Comparison of ENCODE assay signal across 18 cellular contexts in genomic region chr12:26730546-26731085, GRCh38.
DNase-seq lines count a peak whose midpoint lies in the region; FAIRE-seq and TF ChIP-seq lines count a peak whose summit lies in the region.
"Had no signal": no experiment of that assay in that cellular context is flagged by ENCODE, and none has a peak within 500 bp of the region (broad histone marks: within the 10 kb centered on the region; RNA-seq: fewer than 3 reads in every experiment).

No MANE protein-coding gene starts in this region.

- H3K27ac ChIP-seq in OCI-LY3 (ENCODE audit: low read length), result peak overlapping the region; percentile 91
- H3K27ac ChIP-seq: A549, C4-2B, HL-60 had no signal

- peak overlapping the region; percentile 79 for H3K4me2 ChIP-seq in OCI-LY3 (ENCODE audit: low read length)
- H3K4me2 ChIP-seq: A549 had no signal

- TF ChIP-seq CTCF in OCI-LY3 (IDR thresholded peaks at IDR 0.05; ENCODE audit: low read depth, low read length), result no peak

- H3K27me3 ChIP-seq in OCI-LY3 (ENCODE audit: low read depth, low read length), result no peaks in the 10 kb centered on the region
- H3K27me3 ChIP-seq: BE2C had no signal

- H3K9me3 ChIP-seq in OCI-LY3 (ENCODE audit: insufficient read depth, low read length), result no peaks in the 10 kb centered on the region
- H3K9me3 ChIP-seq: A549, BE2C had no signal

- H2AFZ ChIP-seq in OCI-LY3 (ENCODE audit: low read depth, low read length), result no peak overlapping the region

- H4K20me1 ChIP-seq in OCI-LY3 (ENCODE audit: insufficient read depth, low read length), result no peaks in the 10 kb centered on the region

- peaks cover 4% of the 10 kb centered on the region for H3K36me3 ChIP-seq in OCI-LY3 (replicated peaks; ENCODE audit: low read depth, low read length)
- H3K36me3 ChIP-seq: BE2C had no signal

- peaks cover 99% of the 10 kb centered on the region for H3K4me1 ChIP-seq in OCI-LY3 (ENCODE audit: low read length)
- H3K4me1 ChIP-seq: A549, BE2C had no signal

- peak overlapping the region; percentile 29; the same call in 1 of the 2 replicates for H3K4me3 ChIP-seq in OCI-LY3 (ENCODE audit: low read length)
- H3K4me3 ChIP-seq: A549 had no signal

- peak overlapping the region; percentile 50; the same call in 1 of the 2 replicates for H3K9ac ChIP-seq in OCI-LY3 (ENCODE audit: low read length)

- no peak for FAIRE-seq in RCC 7860 (lab: Jason Lieb, UNC)
- FAIRE-seq: A549, D721Med had no signal

- DNase-seq in dermis blood vessel endothelial cell, result peak; percentile 78
- peak; percentile 69 for DNase-seq in glomerular endothelial cell (ENCODE audit: extremely low read depth, low read depth, low spot score)
- no peak for DNase-seq in RCC 7860 (ENCODE audit: low spot score)
- DNase-seq in NCI-H2081 (lab: John Stamatoyannopoulos, UW), result no peak
- no peak for DNase-seq in NAMALWA (ENCODE audit: low spot score)
- DNase-seq: BE2C; CD4-positive, alpha-beta memory T cell; COR-L47; DMS153; DMS79 treated with DMSO at 0.1 percent for 48 hours; GDM1; HCEC 1CT; HFFc6 had no signal

- peaks cover 88% of the 10 kb centered on the region for H3K79me2 ChIP-seq in OCI-LY3 (ENCODE audit: low read length)

Comparison
In these comparisons a context has a peak if more than half of its experiments do, and no peak if none do; other contexts are left out.
1. DNase-seq: peak in dermis blood vessel endothelial cell (single experiment) and glomerular endothelial cell (single experiment); none in RCC 7860 (single experiment), NCI-H2081 (0 of 2) and NAMALWA (single experiment).